Comparison of ENCODE assay signal across 1 cellular context in the genomic region with DNA sequence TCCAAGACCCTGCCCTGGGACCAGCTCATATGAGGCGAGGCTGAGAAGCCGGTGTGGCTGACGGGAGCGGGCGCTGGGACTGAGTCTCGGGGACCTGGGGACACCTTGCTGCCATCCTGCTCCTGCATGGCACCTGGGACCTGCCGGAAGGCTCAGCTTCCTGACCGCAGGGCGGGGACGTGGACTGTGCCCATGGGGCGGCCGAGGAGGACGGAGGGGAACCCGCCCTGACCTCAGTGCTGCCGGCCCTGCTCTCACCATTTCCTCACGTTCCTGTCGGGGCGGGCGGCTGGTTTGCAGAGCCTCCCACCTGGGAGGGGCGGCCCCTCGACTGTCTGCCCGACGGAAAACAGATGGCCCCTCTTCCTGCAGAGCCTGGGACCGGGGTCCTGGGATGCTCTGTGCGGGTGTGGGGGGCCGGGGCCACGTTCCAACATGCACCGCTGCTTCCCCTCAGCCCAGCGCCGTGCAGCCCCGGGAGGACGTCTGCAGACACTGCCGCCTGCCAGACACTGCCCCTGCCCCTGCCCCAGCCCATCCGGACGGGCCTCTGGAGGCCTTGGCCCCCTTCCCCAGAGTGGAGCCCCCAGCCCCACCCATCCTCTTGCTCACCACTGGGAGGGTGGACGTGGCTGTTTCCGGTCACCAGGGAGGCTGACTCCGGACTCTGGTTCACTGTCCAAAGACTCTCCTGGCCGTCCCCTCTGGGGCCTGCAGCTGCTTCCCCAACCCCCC.
TF ChIP-seq lines count a peak whose summit lies in the region.

No MANE protein-coding gene starts in this region.

TF ChIP-seq in SK-N-SH treated with all-trans-retinoic acid at 6 μM for 48 hours, 23 proteins besides CTCF, POLR2A, EP300 and RAD21 (continued from another document):
- TF ChIP-seq, protein P1, sequence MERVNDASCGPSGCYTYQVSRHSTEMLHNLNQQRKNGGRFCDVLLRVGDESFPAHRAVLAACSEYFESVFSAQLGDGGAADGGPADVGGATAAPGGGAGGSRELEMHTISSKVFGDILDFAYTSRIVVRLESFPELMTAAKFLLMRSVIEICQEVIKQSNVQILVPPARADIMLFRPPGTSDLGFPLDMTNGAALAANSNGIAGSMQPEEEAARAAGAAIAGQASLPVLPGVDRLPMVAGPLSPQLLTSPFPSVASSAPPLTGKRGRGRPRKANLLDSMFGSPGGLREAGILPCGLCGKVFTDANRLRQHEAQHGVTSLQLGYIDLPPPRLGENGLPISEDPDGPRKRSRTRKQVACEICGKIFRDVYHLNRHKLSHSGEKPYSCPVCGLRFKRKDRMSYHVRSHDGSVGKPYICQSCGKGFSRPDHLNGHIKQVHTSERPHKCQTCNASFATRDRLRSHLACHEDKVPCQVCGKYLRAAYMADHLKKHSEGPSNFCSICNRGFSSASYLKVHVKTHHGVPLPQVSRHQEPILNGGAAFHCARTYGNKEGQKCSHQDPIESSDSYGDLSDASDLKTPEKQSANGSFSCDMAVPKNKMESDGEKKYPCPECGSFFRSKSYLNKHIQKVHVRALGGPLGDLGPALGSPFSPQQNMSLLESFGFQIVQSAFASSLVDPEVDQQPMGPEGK (CRISPR knock-in tag; IDR thresholded peaks at IDR 0.05; ENCODE audit: borderline replicate concordance): no peak
- TF ChIP-seq ZNF565 (CRISPR knock-in tag; conservative IDR thresholded peaks at IDR 0.05; ENCODE audit: low read depth): no peak
- no peak for TF ChIP-seq ZFP3 (CRISPR knock-in tag; IDR thresholded peaks at IDR 0.05)
- TF ChIP-seq TCF4 (CRISPR knock-in tag; IDR thresholded peaks at IDR 0.05; ENCODE audit: borderline replicate concordance): no peak
- no peak for TF ChIP-seq ZC3H10 (CRISPR knock-in tag; IDR thresholded peaks at IDR 0.05)
- no peak for TF ChIP-seq RARB (CRISPR knock-in tag; IDR thresholded peaks at IDR 0.05)
- TF ChIP-seq, protein P2, sequence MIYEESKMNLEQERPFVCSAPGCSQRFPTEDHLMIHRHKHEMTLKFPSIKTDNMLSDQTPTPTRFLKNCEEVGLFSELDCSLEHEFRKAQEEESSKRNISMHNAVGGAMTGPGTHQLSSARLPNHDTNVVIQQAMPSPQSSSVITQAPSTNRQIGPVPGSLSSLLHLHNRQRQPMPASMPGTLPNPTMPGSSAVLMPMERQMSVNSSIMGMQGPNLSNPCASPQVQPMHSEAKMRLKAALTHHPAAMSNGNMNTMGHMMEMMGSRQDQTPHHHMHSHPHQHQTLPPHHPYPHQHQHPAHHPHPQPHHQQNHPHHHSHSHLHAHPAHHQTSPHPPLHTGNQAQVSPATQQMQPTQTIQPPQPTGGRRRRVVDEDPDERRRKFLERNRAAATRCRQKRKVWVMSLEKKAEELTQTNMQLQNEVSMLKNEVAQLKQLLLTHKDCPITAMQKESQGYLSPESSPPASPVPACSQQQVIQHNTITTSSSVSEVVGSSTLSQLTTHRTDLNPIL (CRISPR knock-in tag; IDR thresholded peaks at IDR 0.05; ENCODE audit: low read depth): no peak
- TF ChIP-seq ISL1 (CRISPR knock-in tag; IDR thresholded peaks at IDR 0.05): no peak
- no peak for TF ChIP-seq BACH2 (CRISPR knock-in tag; IDR thresholded peaks at IDR 0.05; ENCODE audit: borderline replicate concordance)
- TF ChIP-seq GLIS3 (CRISPR knock-in tag; IDR thresholded peaks at IDR 0.05): no peak
- no peak for TF ChIP-seq SNAI2 (CRISPR knock-in tag; IDR thresholded peaks at IDR 0.05)
- no peak for TF ChIP-seq TSHZ2 (CRISPR knock-in tag; IDR thresholded peaks at IDR 0.05)
- no peak for TF ChIP-seq ZNF8 (CRISPR knock-in tag; IDR thresholded peaks at IDR 0.05)
- no peak for TF ChIP-seq ARNTL (CRISPR knock-in tag; IDR thresholded peaks at IDR 0.05; ENCODE audit: borderline replicate concordance, low read depth)
- TF ChIP-seq, protein P3, sequence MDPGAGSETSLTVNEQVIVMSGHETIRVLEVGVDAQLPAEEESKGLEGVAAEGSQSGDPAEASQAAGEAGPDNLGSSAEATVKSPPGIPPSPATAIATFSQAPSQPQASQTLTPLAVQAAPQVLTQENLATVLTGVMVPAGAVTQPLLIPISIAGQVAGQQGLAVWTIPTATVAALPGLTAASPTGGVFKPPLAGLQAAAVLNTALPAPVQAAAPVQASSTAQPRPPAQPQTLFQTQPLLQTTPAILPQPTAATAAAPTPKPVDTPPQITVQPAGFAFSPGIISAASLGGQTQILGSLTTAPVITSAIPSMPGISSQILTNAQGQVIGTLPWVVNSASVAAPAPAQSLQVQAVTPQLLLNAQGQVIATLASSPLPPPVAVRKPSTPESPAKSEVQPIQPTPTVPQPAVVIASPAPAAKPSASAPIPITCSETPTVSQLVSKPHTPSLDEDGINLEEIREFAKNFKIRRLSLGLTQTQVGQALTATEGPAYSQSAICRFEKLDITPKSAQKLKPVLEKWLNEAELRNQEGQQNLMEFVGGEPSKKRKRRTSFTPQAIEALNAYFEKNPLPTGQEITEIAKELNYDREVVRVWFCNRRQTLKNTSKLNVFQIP (CRISPR knock-in tag; IDR thresholded peaks at IDR 0.05; ENCODE audit: borderline replicate concordance, low read depth): no peak
- TF ChIP-seq ZNF70 (CRISPR knock-in tag; IDR thresholded peaks at IDR 0.05): no peak
- TF ChIP-seq, protein P4, sequence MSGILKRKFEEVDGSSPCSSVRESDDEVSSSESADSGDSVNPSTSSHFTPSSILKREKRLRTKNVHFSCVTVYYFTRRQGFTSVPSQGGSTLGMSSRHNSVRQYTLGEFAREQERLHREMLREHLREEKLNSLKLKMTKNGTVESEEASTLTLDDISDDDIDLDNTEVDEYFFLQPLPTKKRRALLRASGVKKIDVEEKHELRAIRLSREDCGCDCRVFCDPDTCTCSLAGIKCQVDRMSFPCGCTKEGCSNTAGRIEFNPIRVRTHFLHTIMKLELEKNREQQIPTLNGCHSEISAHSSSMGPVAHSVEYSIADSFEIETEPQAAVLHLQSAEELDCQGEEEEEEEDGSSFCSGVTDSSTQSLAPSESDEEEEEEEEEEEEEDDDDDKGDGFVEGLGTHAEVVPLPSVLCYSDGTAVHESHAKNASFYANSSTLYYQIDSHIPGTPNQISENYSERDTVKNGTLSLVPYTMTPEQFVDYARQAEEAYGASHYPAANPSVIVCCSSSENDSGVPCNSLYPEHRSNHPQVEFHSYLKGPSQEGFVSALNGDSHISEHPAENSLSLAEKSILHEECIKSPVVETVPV (CRISPR knock-in tag; IDR thresholded peaks at IDR 0.05): no peak
TF ChIP-seq in SK-N-SH treated with all-trans-retinoic acid at 6 μM for 48 hours: peak in this region for 0.
